Comparison of ENCODE assay signal across 14 cellular contexts in the genomic region with DNA sequence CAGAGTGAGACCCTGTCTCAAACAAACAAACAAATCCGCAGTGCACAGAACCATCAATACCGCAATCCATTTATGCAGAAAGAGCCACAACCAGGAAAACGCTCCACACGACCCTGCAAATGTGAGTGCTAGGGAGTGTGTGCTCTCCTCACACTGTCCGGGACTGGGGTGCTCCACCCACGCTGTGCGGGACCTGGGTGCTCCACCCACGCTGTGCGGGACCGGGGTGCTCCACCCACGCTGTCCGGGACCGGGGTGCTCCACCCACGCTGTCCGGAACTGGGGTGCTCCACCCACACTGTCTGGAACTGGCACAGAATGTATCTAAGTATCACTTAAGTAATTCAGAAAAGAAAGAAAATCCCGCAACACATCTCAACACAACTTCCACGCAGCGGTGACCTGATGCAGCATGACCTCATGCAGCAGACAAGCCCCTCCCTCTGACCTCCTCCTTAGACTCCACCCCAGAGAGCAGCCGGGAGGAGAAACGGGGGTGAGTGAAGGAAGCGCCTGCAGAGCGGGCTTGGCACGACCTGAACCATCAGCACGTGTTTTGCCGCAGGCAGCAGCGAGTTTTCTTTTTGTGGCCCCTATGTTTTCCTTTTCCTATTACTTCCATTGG. TPM values are rescaled to one million over a fixed set of nuclear protein-coding genes. Genes with fewer than 3 reads are reported as not detected.
DNase-seq lines count a peak whose midpoint lies in the region; ATAC-seq and TF ChIP-seq lines count a peak whose summit lies in the region.
"Had no signal": no experiment of that assay in that cellular context is flagged by ENCODE, and none has a peak within 500 bp of the region (broad histone marks: within the 10 kb centered on the region; RNA-seq: fewer than 3 reads in every experiment).

No MANE protein-coding gene starts in this region.

- POLR2A ChIA-PET in WTC11 (lab: Charles Lee) = interaction anchor here (0.6 kb wide), 1 partner anchor 37 kb away, joined by 6 read pairs; no protein-coding TSS in a partner anchor

- no peak for ATAC-seq in stimulated activated naive CD8-positive, alpha-beta T cell treated with anti-CD3 and anti-CD28 coated beads, Interleukin-15, Interleukin-2, amounts not matched to agents 100 U/mL and 50 U/mL, for 24 hours
- ATAC-seq in WTC11 = peak; percentile 77
- no peak for ATAC-seq in GM21367 (IDR thresholded peaks at IDR 0.05; ENCODE audit: unreplicated experiment)
- no peak for ATAC-seq in GM18907 (IDR thresholded peaks at IDR 0.05; ENCODE audit: unreplicated experiment)

- no peak for DNase-seq in stimulated activated naive CD8-positive, alpha-beta T cell treated with anti-CD3 and anti-CD28 coated beads, Interleukin-15, Interleukin-2, amounts not matched to agents 100 U/mL and 50 U/mL, for 24 hours
- DNase-seq in WTC11 (ENCODE audit: low spot score) (no peak), immature natural killer cell (no peak), SKM-1 treated with dmso at 0.1 percent for 144 hours (lab: John Stamatoyannopoulos, UW; ENCODE audit: unreplicated experiment) (no peak)
- DNase-seq in stimulated activated CD4-positive, alpha-beta T cell treated with anti-CD3 and anti-CD28 coated beads, Interleukin-2, amount 100 ng/mL, for 48 hours = no peak
- DNase-seq: activated CD4-positive, alpha-beta T cell treated with anti-CD3 and anti-CD28 coated beads for 48 hours; activated gamma-delta T cell treated with Interleukin-2 at 50 U/mL for 16 hours; AML-193; GOT3; RPMI8226; stomach had no signal

- H3K27me3 Mint-ChIP-seq in stimulated activated naive CD8-positive, alpha-beta T cell treated with anti-CD3 and anti-CD28 coated beads, Interleukin-15, Interleukin-2, amounts not matched to agents 100 ng/mL and 50 ng/mL, for 24 hours = no peaks in the 10 kb centered on the region
- H3K27me3 Mint-ChIP-seq in WTC11 (ENCODE audit: low read depth) = no peaks in the 10 kb centered on the region
- H3K27me3 Mint-ChIP-seq in immature natural killer cell (ENCODE audit: low read depth in 3 of 3) = peaks cover 5 to 17% (median 7%) of the 10 kb centered on the region in 3 donors

- no peak for TF ChIP-seq CTCF in WTC11 (IDR thresholded peaks at IDR 0.05)

- CTCF ChIA-PET in WTC11 (lab: Charles Lee) = no interaction called here

- H3K36me3 Mint-ChIP-seq in stimulated activated naive CD8-positive, alpha-beta T cell treated with anti-CD3 and anti-CD28 coated beads, Interleukin-15, Interleukin-2, amounts not matched to agents 100 ng/mL and 50 ng/mL, for 24 hours (ENCODE audit: low read depth) = peaks cover 82% of the 10 kb centered on the region
- H3K36me3 Mint-ChIP-seq in WTC11 (peaks cover 79% of the 10 kb centered on the region), immature natural killer cell (peaks cover 4 to 34% (median 14%) of the 10 kb centered on the region in 3 donors)

- H3K9me3 Mint-ChIP-seq in stimulated activated naive CD8-positive, alpha-beta T cell treated with anti-CD3 and anti-CD28 coated beads, Interleukin-15, Interleukin-2, amounts not matched to agents 100 ng/mL and 50 ng/mL, for 24 hours = no peaks in the 10 kb centered on the region
- H3K9me3 Mint-ChIP-seq in WTC11 (no peaks in the 10 kb centered on the region), immature natural killer cell (no peaks in the 10 kb centered on the region)

- H3K4me1 Mint-ChIP-seq in stimulated activated naive CD8-positive, alpha-beta T cell treated with anti-CD3 and anti-CD28 coated beads, Interleukin-15, Interleukin-2, amounts not matched to agents 100 ng/mL and 50 ng/mL, for 24 hours (ENCODE audit: low read depth) = peaks cover 33% of the 10 kb centered on the region
- H3K4me1 Mint-ChIP-seq in WTC11 (no peaks in the 10 kb centered on the region), immature natural killer cell (peaks cover 44 to 46% of the 10 kb centered on the region in 2 donors)

- no peak overlapping the region for H3K4me3 Mint-ChIP-seq in stimulated activated naive CD8-positive, alpha-beta T cell treated with anti-CD3 and anti-CD28 coated beads, Interleukin-15, Interleukin-2, amounts not matched to agents 100 ng/mL and 50 ng/mL, for 24 hours
- H3K4me3 Mint-ChIP-seq in WTC11 (no peak overlapping the region), immature natural killer cell (peak overlapping the region in 4 of 5 donors; percentile 30 to 91 (median 38))

- peak overlapping the region; percentile 36 for H3K27ac Mint-ChIP-seq in stimulated activated naive CD8-positive, alpha-beta T cell treated with anti-CD3 and anti-CD28 coated beads, Interleukin-15, Interleukin-2, amounts not matched to agents 100 ng/mL and 50 ng/mL, for 24 hours
- H3K27ac Mint-ChIP-seq in WTC11 = no peak overlapping the region
- peak overlapping the region; percentile 78 to 99 (median 97) for H3K27ac Mint-ChIP-seq in immature natural killer cell

TF ChIP-seq in WTC11, 78 proteins besides CTCF, POLR2A, EP300 and RAD21:
- TF ChIP-seq, protein P1, sequence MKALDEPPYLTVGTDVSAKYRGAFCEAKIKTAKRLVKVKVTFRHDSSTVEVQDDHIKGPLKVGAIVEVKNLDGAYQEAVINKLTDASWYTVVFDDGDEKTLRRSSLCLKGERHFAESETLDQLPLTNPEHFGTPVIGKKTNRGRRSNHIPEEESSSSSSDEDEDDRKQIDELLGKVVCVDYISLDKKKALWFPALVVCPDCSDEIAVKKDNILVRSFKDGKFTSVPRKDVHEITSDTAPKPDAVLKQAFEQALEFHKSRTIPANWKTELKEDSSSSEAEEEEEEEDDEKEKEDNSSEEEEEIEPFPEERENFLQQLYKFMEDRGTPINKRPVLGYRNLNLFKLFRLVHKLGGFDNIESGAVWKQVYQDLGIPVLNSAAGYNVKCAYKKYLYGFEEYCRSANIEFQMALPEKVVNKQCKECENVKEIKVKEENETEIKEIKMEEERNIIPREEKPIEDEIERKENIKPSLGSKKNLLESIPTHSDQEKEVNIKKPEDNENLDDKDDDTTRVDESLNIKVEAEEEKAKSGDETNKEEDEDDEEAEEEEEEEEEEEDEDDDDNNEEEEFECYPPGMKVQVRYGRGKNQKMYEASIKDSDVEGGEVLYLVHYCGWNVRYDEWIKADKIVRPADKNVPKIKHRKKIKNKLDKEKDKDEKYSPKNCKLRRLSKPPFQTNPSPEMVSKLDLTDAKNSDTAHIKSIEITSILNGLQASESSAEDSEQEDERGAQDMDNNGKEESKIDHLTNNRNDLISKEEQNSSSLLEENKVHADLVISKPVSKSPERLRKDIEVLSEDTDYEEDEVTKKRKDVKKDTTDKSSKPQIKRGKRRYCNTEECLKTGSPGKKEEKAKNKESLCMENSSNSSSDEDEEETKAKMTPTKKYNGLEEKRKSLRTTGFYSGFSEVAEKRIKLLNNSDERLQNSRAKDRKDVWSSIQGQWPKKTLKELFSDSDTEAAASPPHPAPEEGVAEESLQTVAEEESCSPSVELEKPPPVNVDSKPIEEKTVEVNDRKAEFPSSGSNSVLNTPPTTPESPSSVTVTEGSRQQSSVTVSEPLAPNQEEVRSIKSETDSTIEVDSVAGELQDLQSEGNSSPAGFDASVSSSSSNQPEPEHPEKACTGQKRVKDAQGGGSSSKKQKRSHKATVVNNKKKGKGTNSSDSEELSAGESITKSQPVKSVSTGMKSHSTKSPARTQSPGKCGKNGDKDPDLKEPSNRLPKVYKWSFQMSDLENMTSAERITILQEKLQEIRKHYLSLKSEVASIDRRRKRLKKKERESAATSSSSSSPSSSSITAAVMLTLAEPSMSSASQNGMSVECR (CRISPR knock-in tag; IDR thresholded peaks at IDR 0.05; ENCODE audit: borderline replicate concordance) = no peak
- TF ChIP-seq ESRRA (CRISPR knock-in tag; IDR thresholded peaks at IDR 0.05; ENCODE audit: borderline replicate concordance) (no peak), ZNF232 (CRISPR knock-in tag; IDR thresholded peaks at IDR 0.05) (no peak), ZBTB21 (CRISPR knock-in tag; IDR thresholded peaks at IDR 0.05; ENCODE audit: borderline replicate concordance) (no peak), GTF2I (CRISPR knock-in tag; conservative IDR thresholded peaks at IDR 0.05) (no peak)
- TF ChIP-seq, protein P2, sequence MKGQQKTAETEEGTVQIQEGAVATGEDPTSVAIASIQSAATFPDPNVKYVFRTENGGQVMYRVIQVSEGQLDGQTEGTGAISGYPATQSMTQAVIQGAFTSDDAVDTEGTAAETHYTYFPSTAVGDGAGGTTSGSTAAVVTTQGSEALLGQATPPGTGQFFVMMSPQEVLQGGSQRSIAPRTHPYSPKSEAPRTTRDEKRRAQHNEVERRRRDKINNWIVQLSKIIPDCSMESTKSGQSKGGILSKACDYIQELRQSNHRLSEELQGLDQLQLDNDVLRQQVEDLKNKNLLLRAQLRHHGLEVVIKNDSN (CRISPR knock-in tag; IDR thresholded peaks at IDR 0.05) = no peak

RNA-seq across cellular contexts. Expression of a gene that starts 38.5 kb away (rescaled TPM):
- 13.9 to 17.2 TPM (median 16.6 TPM) in 3 replicates for total RNA-seq in WTC11 (2021)
- polyA plus RNA-seq in immature natural killer cell = 10 to 100 TPM; 20.6 to 91.6 (median 30.0) TPM

RNA-seq across cellular contexts. Expression of a gene that starts 39.2 kb away (rescaled TPM):
- total RNA-seq in WTC11 (2021) = 3.8 to 5.6 TPM (median 4.2 TPM) in 3 replicates
- 1 to 10 TPM in 1 of 3 donors, under 1 TPM in 2; 0.65 to 1.3 (median 0.96) TPM for polyA plus RNA-seq in immature natural killer cell

RNA-seq across cellular contexts. Expression of a gene that starts 56.6 kb away (rescaled TPM):
- total RNA-seq in WTC11 (2021) = 90.5 to 98.7 TPM (median 90.8 TPM) in 3 replicates
- 10 to 100 TPM in 2 of 3 donors, 1 to 10 TPM in 1; 8.7 to 21.6 (median 10.9) TPM for polyA plus RNA-seq in immature natural killer cell

RNA-seq across cellular contexts. Expression of a gene that starts 58.3 kb away (rescaled TPM):
- total RNA-seq in WTC11 (2021) = 12.1 to 15.7 TPM (median 14.1 TPM) in 3 replicates
- polyA plus RNA-seq in immature natural killer cell = 10 to 100 TPM in 2 of 3 donors, 1 to 10 TPM in 1; 4.7 to 14.5 (median 13.4) TPM

Comparison
In these comparisons a context has a peak if more than half of its experiments do, and no peak if none do; other contexts are left out.
1. H3K4me3 Mint-ChIP-seq: peak in immature natural killer cell (4 of 5); none in stimulated activated naive CD8-positive, alpha-beta T cell treated with anti-CD3 and anti-CD28 coated beads, Interleukin-15, Interleukin-2, amounts not matched to agents 100 ng/mL and 50 ng/mL, for 24 hours (single experiment) and WTC11 (single experiment).